18 cellular contexts compared by ENCODE assay signal in the genomic region with DNA sequence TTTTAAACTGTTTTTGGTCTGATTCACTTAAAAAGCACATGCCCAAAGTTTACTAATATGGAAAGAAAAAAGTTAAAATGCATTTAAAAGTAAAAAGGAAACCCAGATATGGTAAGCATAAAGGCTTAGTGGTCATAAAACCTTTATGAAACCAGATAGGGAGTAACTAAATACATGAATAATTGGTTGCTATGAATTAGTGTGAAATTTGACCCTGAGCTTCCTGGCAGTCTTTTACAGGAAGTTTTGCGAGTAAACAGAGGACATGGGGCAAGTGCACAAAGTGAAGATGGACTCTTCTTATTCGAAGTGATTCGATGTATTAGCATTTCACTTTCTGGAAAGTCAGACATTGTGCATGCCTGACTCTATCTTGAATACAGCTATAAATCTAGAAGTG.
DNase-seq lines count a peak whose midpoint lies in the region; ATAC-seq, FAIRE-seq and TF ChIP-seq lines count a peak whose summit lies in the region.
"Had no signal": no experiment of that assay in that cellular context is flagged by ENCODE, and none has a peak within 500 bp of the region (broad histone marks: within the 10 kb centered on the region; RNA-seq: fewer than 3 reads in every experiment).

No MANE protein-coding gene starts in this region.

- TF ChIP-seq EP300 in HepG2 (IDR thresholded peaks at IDR 0.05; ENCODE audit: low read depth in 2 of 2, low read length in 2 of 2) (no peak), HepG2 (CRISPR knock-in tag; IDR thresholded peaks at IDR 0.05; ENCODE audit: borderline replicate concordance) (no peak)

- CTCF ChIA-PET in HepG2 (lab: Yijun Ruan, JAX; ENCODE audit: low intra/inter-chr PET ratio, low total read pairs): no interaction called here
- CTCF ChIA-PET in PC-3 (lab: Charles Lee): no interaction called here

- H3K36me3 ChIP-seq in liver (ENCODE audit: control insufficient read depth in 4 of 4, insufficient read depth in 3 of 4, low read depth in 1 of 4, low read length in 3 of 4) (no peaks in the 10 kb centered on the region), HepG2 (replicated peaks in 1 of 2; ENCODE audit: control insufficient read depth in 1 of 2, insufficient read depth in 2 of 2, low read length in 2 of 2) (no peaks in the 10 kb centered on the region), PC-3 (ENCODE audit: low read depth, low read length) (no peaks in the 10 kb centered on the region), smooth muscle cell (ENCODE audit: low read depth) (no peaks in the 10 kb centered on the region)
- H3K36me3 ChIP-seq: lower lobe of right lung had no signal

- whole genome bisulfite sequencing in liver: 17% methylated on average over 3 of the region's 3 CpGs
- 52% methylated on average over 3 of the region's 3 CpGs for WGBS in HepG2 (ENCODE audit: low lambda C conversion rate)
- WGBS in smooth muscle cell (ENCODE audit: low lambda C conversion rate): 63% methylated on average over 3 of the region's 3 CpGs

- FAIRE-seq in HepG2 (lab: Jason Lieb, UNC): no peak

- TF ChIP-seq CTCF in liver (IDR thresholded peaks at IDR 0.05; ENCODE audit: low read depth, low read length, missing input control) (no peak), HepG2 (CRISPR knock-in tag; IDR thresholded peaks at IDR 0.05) (no peak), PC-3 (conservative IDR thresholded peaks at IDR 0.05; ENCODE audit: low read depth, low read length) (no peak), smooth muscle cell (IDR thresholded peaks at IDR 0.05; ENCODE audit: borderline replicate concordance, insufficient read depth, poor library complexity, severe bottlenecking) (no peak)

- H3K4me2 ChIP-seq in HepG2 (ENCODE audit: low read depth, low read length) (no peak overlapping the region), PC-3 (ENCODE audit: low read length) (0 out of 2 replicates have a peak overlapping the region, but pooled peaks have one; percentile 8), smooth muscle cell (peak overlapping the region; percentile 55)

- peak overlapping the region in 1 of 2 donors; percentile 19 for H3K27ac ChIP-seq in liver (ENCODE audit: low read depth in 1 of 2, low read length in 2 of 2)
- no peak overlapping the region for H3K27ac ChIP-seq in HepG2 (ENCODE audit: extremely low read length, insufficient read depth, low read length)
- H3K27ac ChIP-seq in PC-3 (ENCODE audit: low read length): no peak overlapping the region
- H3K27ac ChIP-seq in smooth muscle cell (ENCODE audit: low read depth): no peak overlapping the region
- H3K27ac ChIP-seq: lower lobe of right lung, parathyroid adenoma had no signal

- H3K4me1 ChIP-seq in liver (ENCODE audit: control insufficient read depth in 4 of 4, insufficient read depth in 4 of 4, low read length in 3 of 4) (peaks cover 0 to 25% (median 14%) of the 10 kb centered on the region in 4 donors), HepG2 (ENCODE audit: insufficient read depth, low read length) (no peaks in the 10 kb centered on the region), PC-3 (ENCODE audit: insufficient read depth, low read length) (peaks cover 9% of the 10 kb centered on the region; the same call in 1 of the 2 replicates), smooth muscle cell (ENCODE audit: low read depth) (no peaks in the 10 kb centered on the region)
- H3K4me1 ChIP-seq: lower lobe of right lung, parathyroid adenoma had no signal

- no peaks in the 10 kb centered on the region for H3K9me3 ChIP-seq in liver (ENCODE audit: control insufficient read depth in 4 of 4, low read length in 3 of 4)
- no peaks in the 10 kb centered on the region for H3K9me3 ChIP-seq in HepG2 (ENCODE audit: low read length)
- no peaks in the 10 kb centered on the region for H3K9me3 ChIP-seq in PC-3 (ENCODE audit: low read length)
- no peaks in the 10 kb centered on the region for H3K9me3 ChIP-seq in smooth muscle cell (replicated peaks; ENCODE audit: low read depth)
- H3K9me3 ChIP-seq: lower lobe of right lung had no signal

- in situ Hi-C loops in HepG2 (cut with HindIII; ENCODE audit: extremely low pct_ligation_motif_present, low pct_unique_long_range_greater_than_20kb): no loop called here

- H3F3A ChIP-seq in PC-3 (ENCODE audit: low read length, unreplicated experiment) (no peaks in the 10 kb centered on the region), smooth muscle cell (ENCODE audit: low read depth) (no peaks in the 10 kb centered on the region)

- ATAC-seq in HepG2 (no peak), PC-3 (peak; percentile 75), HG02588 (IDR thresholded peaks at IDR 0.05; ENCODE audit: unreplicated experiment) (no peak)
- ATAC-seq: CD8-positive, alpha-beta T cell; effector memory CD8-positive, alpha-beta T cell; lower lobe of right lung; naive thymus-derived CD4-positive, alpha-beta T cell; stimulated activated effector memory CD8-positive, alpha-beta T cell treated with anti-CD3 and anti-CD28 coated beads, Interleukin-12 subunit alpha, Interleukin-12 subunit beta, amount 100 ng/mL, for 72 hours had no signal

- intact Hi-C loops in HepG2 (cut with micrococcal nuclease; ENCODE audit: unreplicated experiment): no loop called here
- intact Hi-C loops in PC-3 (cut with micrococcal nuclease): no loop called here

- no peaks in the 10 kb centered on the region for H3K9me2 ChIP-seq in PC-3 (replicated peaks; ENCODE audit: low read length)

- H3K79me2 ChIP-seq in HepG2 (ENCODE audit: insufficient read depth, low read length): no peaks in the 10 kb centered on the region
- H3K79me2 ChIP-seq in PC-3 (ENCODE audit: low read length): no peaks in the 10 kb centered on the region
- H3K79me2 ChIP-seq in smooth muscle cell (ENCODE audit: low read depth): no peaks in the 10 kb centered on the region
- H3K79me2 ChIP-seq: parathyroid adenoma had no signal

- no peak for TF ChIP-seq POLR2A in HepG2 (IDR thresholded peaks at IDR 0.05; ENCODE audit: insufficient read depth in 1 of 2, low read depth in 2 of 2, low read length in 2 of 2)

- POLR2A ChIA-PET in HepG2 (lab: Yijun Ruan, JAX) (no interaction called here), PC-3 (lab: Charles Lee; ENCODE audit: unreplicated experiment) (interaction anchor here (0.7 kb wide), 1 partner anchor 519 kb away, joined by 4 read pairs; no protein-coding TSS in a partner anchor)

- H2AFZ ChIP-seq in HepG2 (ENCODE audit: low read length): no peak overlapping the region
- 0 out of 2 replicates have a peak overlapping the region, but pooled peaks have one; percentile 11 for H2AFZ ChIP-seq in PC-3 (ENCODE audit: low read length)
- H2AFZ ChIP-seq in smooth muscle cell (ENCODE audit: low read depth): peak overlapping the region; percentile 47
- H2AFZ ChIP-seq: parathyroid adenoma had no signal

- H3K27me3 ChIP-seq in liver (ENCODE audit: control insufficient read depth in 4 of 4, insufficient read depth in 4 of 4, low read length in 3 of 4) (no peaks in the 10 kb centered on the region), HepG2 (ENCODE audit: control insufficient read depth in 1 of 2, insufficient read depth in 2 of 2, low read length in 2 of 2) (no peaks in the 10 kb centered on the region; a peak in 1 of 5 replicates), PC-3 (ENCODE audit: low read length) (no peaks in the 10 kb centered on the region), smooth muscle cell (ENCODE audit: low read depth) (no peaks in the 10 kb centered on the region)

- peak in 1 of 2 donors; percentile 12 for TF ChIP-seq RAD21 in liver (IDR thresholded peaks at IDR 0.05)
- no peak for TF ChIP-seq RAD21 in HepG2 (CRISPR knock-in tag; IDR thresholded peaks at IDR 0.05)

- no peaks in the 10 kb centered on the region for H4K20me1 ChIP-seq in HepG2 (ENCODE audit: insufficient read depth, low read length)
- H4K20me1 ChIP-seq in PC-3 (ENCODE audit: low read length): no peaks in the 10 kb centered on the region
- no peaks in the 10 kb centered on the region for H4K20me1 ChIP-seq in smooth muscle cell (ENCODE audit: low read depth)

- BruUV-seq in HepG2 (replicated peaks; lab: Mats Ljungman, UMichigan) (no TSS peak), PC-3 (replicated peaks; lab: Mats Ljungman, UMichigan) (no TSS peak)

- no peak overlapping the region for H3K4me3 ChIP-seq in liver (ENCODE audit: low read depth in 1 of 3, low read length in 3 of 3)
- H3K4me3 ChIP-seq in HepG2 (replicated peaks in 1 of 3; ENCODE audit: insufficient read depth in 1 of 3, low read depth in 2 of 3, low read length in 3 of 3): no peak overlapping the region
- H3K4me3 ChIP-seq in PC-3 (ENCODE audit: low read length): no peak overlapping the region
- no peak overlapping the region for H3K4me3 ChIP-seq in smooth muscle cell
- H3K4me3 ChIP-seq: lower lobe of right lung had no signal

- H3K9ac ChIP-seq in liver (ENCODE audit: low read depth in 1 of 2, low read length in 2 of 2) (no peak overlapping the region), HepG2 (ENCODE audit: insufficient read depth, low read depth, low read length) (no peak overlapping the region), PC-3 (ENCODE audit: low read length) (no peak overlapping the region), smooth muscle cell (ENCODE audit: low read depth) (no peak overlapping the region)
- H3K9ac ChIP-seq: parathyroid adenoma had no signal

- DNase-seq in HepG2 (ENCODE audit: low spot score) (no peak), PC-3 (peak; percentile 40), iris pigment epithelial cell (ENCODE audit: low read depth) (peak; percentile 38), smooth muscle cell (lab: John Stamatoyannopoulos, UW; ENCODE audit: unreplicated experiment) (no peak), T-helper 9 cell (no peak), GF-D8 (lab: John Stamatoyannopoulos, UW) (no peak)
- DNase-seq: activated CD4-positive, alpha-beta T cell treated with anti-CD3 and anti-CD28 coated beads for 1 hour; activated effector memory CD4-positive, alpha-beta T cell treated with anti-CD3 and anti-CD28 coated beads, Interleukin-2, amount 50 U/mL, for 16 hours; amniotic stem cell; CD8-positive, alpha-beta T cell; effector memory CD8-positive, alpha-beta T cell; lower lobe of right lung; naive thymus-derived CD4-positive, alpha-beta T cell; stimulated activated CD4-positive, alpha-beta T cell treated with anti-CD3 and anti-CD28 coated beads, Interleukin-12 subunit alpha, Interleukin-12 subunit beta, amount 100 ng/mL, for 4 hours had no signal

Comparison
In these comparisons a context has a peak if more than half of its experiments do, and no peak if none do; other contexts are left out.
1. DNase-seq: peak in PC-3 (single experiment) and iris pigment epithelial cell (single experiment); none in HepG2 (single experiment), smooth muscle cell (single experiment), T-helper 9 cell (single experiment) and GF-D8 (single experiment).